In genomic region chr11:1482581-1483444, GRCh38 we compare ENCODE assay signal across 2 cellular contexts.
A peak's percentile ranks its signal among the peaks of the same experiment; 100 is the strongest.
TF ChIP-seq lines count a peak whose summit lies in the region.

No MANE protein-coding gene starts in this region.

TF ChIP-seq in GM23338, 12 proteins besides CTCF, POLR2A, EP300 and RAD21:
- no peak for TF ChIP-seq ETS1 (IDR thresholded peaks at IDR 0.05)
- no peak for TF ChIP-seq ZNF114 (CRISPR knock-in tag; IDR thresholded peaks at IDR 0.05)
- TF ChIP-seq CREB1 (CRISPR knock-in tag; IDR thresholded peaks at IDR 0.05; ENCODE audit: low read depth), result no peak
- no peak for TF ChIP-seq EZH2 (IDR thresholded peaks at IDR 0.05; ENCODE audit: low read depth, unreplicated experiment)

TF ChIP-seq in K562, 482 proteins besides CTCF, POLR2A, EP300 and RAD21 (continued from another document):
- peak; percentile 42 for TF ChIP-seq CTCFL (IDR thresholded peaks at IDR 0.05; ENCODE audit: borderline replicate concordance, insufficient read depth, low read depth, low read length, poor library complexity, severe bottlenecking)
TF ChIP-seq in K562: peak in this region for 1.
